Comparison of ENCODE assay signal across 1 cellular context in genomic region chr18:2150566-2150965, GRCh38.
TF ChIP-seq lines count a peak whose summit lies in the region.

No MANE protein-coding gene starts in this region.

TF ChIP-seq in K562, 482 proteins besides CTCF, POLR2A, EP300 and RAD21 (continued from another document):
- TF ChIP-seq ZNF318 (IDR thresholded peaks at IDR 0.05; ENCODE audit: borderline replicate concordance in 1 of 2, low read depth in 1 of 2), result no peak
